In the genomic region with DNA sequence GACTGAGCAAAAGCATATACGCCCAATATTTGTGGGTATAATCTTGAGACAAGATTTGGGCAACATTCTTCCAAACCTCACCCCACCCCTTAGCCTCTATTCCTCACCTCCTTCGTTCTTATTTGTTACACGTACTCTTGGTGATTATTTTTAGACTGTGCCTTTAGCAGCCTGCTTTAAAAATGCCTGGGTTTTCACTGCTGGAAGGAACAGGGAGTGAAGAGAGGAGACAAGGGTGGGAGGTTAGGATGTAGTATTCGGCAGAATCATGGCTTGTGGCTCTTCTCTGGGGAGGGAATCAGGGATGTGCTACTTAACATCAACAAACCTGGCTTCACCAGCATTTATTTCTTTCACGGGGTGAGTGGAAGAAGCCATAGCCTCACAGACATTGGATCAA, we compare ENCODE assay signal across 17 cellular contexts. TPM values are rescaled to one million over a fixed set of nuclear protein-coding genes. Genes with fewer than 3 reads are reported as not detected.
DNase-seq lines count a peak whose midpoint lies in the region; ATAC-seq and TF ChIP-seq lines count a peak whose summit lies in the region.
"Had no signal": no experiment of that assay in that cellular context is flagged by ENCODE, and none has a peak within 500 bp of the region (broad histone marks: within the 10 kb centered on the region; RNA-seq: fewer than 3 reads in every experiment).

No MANE protein-coding gene starts in this region.

- H3K27me3 Mint-ChIP-seq in activated naive CD4-positive, alpha-beta T cell treated with anti-CD3 and anti-CD28 coated beads, Interleukin-2, amount 10 ng/mL, durations not matched to agents 7 days and 5 days: no peaks in the 10 kb centered on the region
- no peaks in the 10 kb centered on the region for H3K27me3 Mint-ChIP-seq in chondrocyte (ENCODE audit: low read depth)
- H3K27me3 Mint-ChIP-seq in stimulated activated naive B cell treated with anti-CD40 and anti-IgM and Interleukin-4, amounts not matched to agents 10 μg/mL and 1 μg/mL and 100 μg/mL, for 72 hours: no peaks in the 10 kb centered on the region

- peaks cover 0 to 5% of the 10 kb centered on the region in 2 donors for H3K36me3 Mint-ChIP-seq in activated naive CD4-positive, alpha-beta T cell treated with anti-CD3 and anti-CD28 coated beads, Interleukin-2, amount 50 U/mL, for 72 hours
- peaks cover 52% of the 10 kb centered on the region for H3K36me3 Mint-ChIP-seq in activated naive CD4-positive, alpha-beta T cell treated with anti-CD3 and anti-CD28 coated beads, Interleukin-2, amount 10 ng/mL, durations not matched to agents 7 days and 5 days
- H3K36me3 Mint-ChIP-seq in chondrocyte (ENCODE audit: low read depth): peaks cover 25% of the 10 kb centered on the region
- peaks cover 45 to 55% of the 10 kb centered on the region in 2 donors for H3K36me3 Mint-ChIP-seq in stimulated activated naive B cell treated with anti-CD40 and anti-IgM and Interleukin-4, amounts not matched to agents 10 μg/mL and 1 μg/mL and 100 μg/mL, for 72 hours

- intact Hi-C loops in HCT116 (cut with micrococcal nuclease) (no loop called here), esophagus muscularis mucosa (cut with DNase I) (no loop called here)

- H3K4me1 Mint-ChIP-seq in activated naive CD4-positive, alpha-beta T cell treated with anti-CD3 and anti-CD28 coated beads, Interleukin-2, amount 10 ng/mL, durations not matched to agents 7 days and 5 days: peaks cover 27% of the 10 kb centered on the region
- H3K4me1 Mint-ChIP-seq in chondrocyte (ENCODE audit: low read depth): peaks cover 32% of the 10 kb centered on the region
- peaks cover 27 to 58% of the 10 kb centered on the region in 2 donors for H3K4me1 Mint-ChIP-seq in stimulated activated naive B cell treated with anti-CD40 and anti-IgM and Interleukin-4, amounts not matched to agents 10 μg/mL and 1 μg/mL and 100 μg/mL, for 72 hours

- no peak for TF ChIP-seq RAD21 in HCT116 (IDR thresholded peaks at IDR 0.05; ENCODE audit: low read depth)

- no peak for TF ChIP-seq EP300 in esophagus muscularis mucosa (IDR thresholded peaks at IDR 0.05)

- peak overlapping the region; percentile 45 to 52 for H3K27ac Mint-ChIP-seq in activated naive CD4-positive, alpha-beta T cell treated with anti-CD3 and anti-CD28 coated beads, Interleukin-2, amount 50 U/mL, for 72 hours
- H3K27ac Mint-ChIP-seq in activated naive CD4-positive, alpha-beta T cell treated with anti-CD3 and anti-CD28 coated beads, Interleukin-2, amount 10 ng/mL, durations not matched to agents 7 days and 5 days: no peak overlapping the region
- peak overlapping the region; percentile 5 for H3K27ac Mint-ChIP-seq in chondrocyte (ENCODE audit: unreplicated experiment)
- H3K27ac Mint-ChIP-seq in stimulated activated naive B cell treated with anti-CD40 and anti-IgM and Interleukin-4, amounts not matched to agents 10 μg/mL and 1 μg/mL and 100 μg/mL, for 72 hours: peak overlapping the region; percentile 37

- RAD21 ChIA-PET in HCT116 (lab: Charles Lee; ENCODE audit: low non-redundant PET in 1 of 2, low total read pairs in 2 of 2, uncharacterized antibody in 2 of 2, unreplicated experiment in 2 of 2): no interaction called here

- POLR2A ChIA-PET in HCT116 (lab: Charles Lee): no interaction called here

- DNase-seq in activated naive CD4-positive, alpha-beta T cell treated with anti-CD3 and anti-CD28 coated beads, Interleukin-2, amount 50 U/mL, for 72 hours (ENCODE audit: low spot score in 2 of 2): no peak
- DNase-seq in activated naive CD4-positive, alpha-beta T cell treated with anti-CD3 and anti-CD28 coated beads, Interleukin-2, amount 10 ng/mL, durations not matched to agents 7 days and 5 days: no peak
- no peak for DNase-seq in HCT116 (ENCODE audit: low read depth, low spot score)
- DNase-seq in chondrocyte (ENCODE audit: low spot score): no peak
- DNase-seq in stimulated activated naive B cell treated with anti-CD40 and anti-IgM and Interleukin-4, amounts not matched to agents 10 μg/mL and 1 μg/mL and 100 μg/mL, for 72 hours: no peak
- no peak for DNase-seq in esophagus muscularis mucosa (ENCODE audit: extremely low spot score)
- DNase-seq in activated effector memory CD4-positive, alpha-beta T cell treated with anti-CD3 and anti-CD28 coated beads, Interleukin-2, amount 50 U/mL, for 16 hours: no peak
- DNase-seq: H7, MV-4-11, NCI-H1417, NCI-H187 treated with DMSO at 0.1 percent for 48 hours, NCI-H510A treated with DMSO at 0.1 percent for 48 hours had no signal

- TF ChIP-seq CTCF in HCT116 (IDR thresholded peaks at IDR 0.05 in 2 of 3, conservative IDR thresholded peaks at IDR 0.05 in 1 of 3; ENCODE audit: borderline replicate concordance in 1 of 3, insufficient read depth in 1 of 3, low read depth in 2 of 3, low read length in 2 of 3): no peak
- no peak for TF ChIP-seq CTCF in chondrocyte (IDR thresholded peaks at IDR 0.05)
- no peak for TF ChIP-seq CTCF in esophagus muscularis mucosa (IDR thresholded peaks at IDR 0.05)

- no peaks in the 10 kb centered on the region for H3K27me3 ChIP-seq in HCT116 (ENCODE audit: insufficient read depth, low read length)
- H3K27me3 ChIP-seq in esophagus muscularis mucosa: no peaks in the 10 kb centered on the region

- no peak overlapping the region for H3K4me2 ChIP-seq in HCT116 (ENCODE audit: low read length)
- H3K4me2 ChIP-seq: A549 had no signal

- TF ChIP-seq POLR2A in HCT116 (IDR thresholded peaks at IDR 0.05; ENCODE audit: borderline replicate concordance, extremely low read depth, insufficient read depth, insufficient read length) (no peak), esophagus muscularis mucosa (IDR thresholded peaks at IDR 0.05; ENCODE audit: low read depth) (no peak)

- no peak overlapping the region for H2AFZ ChIP-seq in HCT116 (ENCODE audit: low read depth, low read length, poor library complexity, severe bottlenecking)

- H3K36me3 ChIP-seq in HCT116 (ENCODE audit: control insufficient read depth in 1 of 2, insufficient read depth in 2 of 2, low read length in 2 of 2): peaks cover 53 to 62% of the 10 kb centered on the region in 2 experiments
- peaks cover 19 to 64% (median 59%) of the 10 kb centered on the region in 4 donors for H3K36me3 ChIP-seq in esophagus muscularis mucosa

- no peaks in the 10 kb centered on the region for H3K9me3 Mint-ChIP-seq in activated naive CD4-positive, alpha-beta T cell treated with anti-CD3 and anti-CD28 coated beads, Interleukin-2, amount 50 U/mL, for 72 hours
- H3K9me3 Mint-ChIP-seq in activated naive CD4-positive, alpha-beta T cell treated with anti-CD3 and anti-CD28 coated beads, Interleukin-2, amount 10 ng/mL, durations not matched to agents 7 days and 5 days: no peaks in the 10 kb centered on the region
- H3K9me3 Mint-ChIP-seq in chondrocyte (ENCODE audit: low read depth): no peaks in the 10 kb centered on the region
- H3K9me3 Mint-ChIP-seq in stimulated activated naive B cell treated with anti-CD40 and anti-IgM and Interleukin-4, amounts not matched to agents 10 μg/mL and 1 μg/mL and 100 μg/mL, for 72 hours: no peaks in the 10 kb centered on the region
- H3K9me3 Mint-ChIP-seq: CD14-positive monocyte had no signal

- H3K4me3 ChIP-seq in HCT116 (replicated peaks in 1 of 2; ENCODE audit: low read depth in 1 of 2, low read length in 2 of 2): no peak overlapping the region
- no peak overlapping the region for H3K4me3 ChIP-seq in esophagus muscularis mucosa
- H3K4me3 ChIP-seq: A549 had no signal

- H3K9me2 ChIP-seq in HCT116 (ENCODE audit: insufficient read depth): no peaks in the 10 kb centered on the region

- BruUV-seq in HCT116 (replicated peaks; lab: Mats Ljungman, UMichigan): TSS peak; percentile 6

- no peak overlapping the region for H3K9ac ChIP-seq in HCT116 (ENCODE audit: low read length)

- H3K27ac ChIP-seq in HCT116 (ENCODE audit: low read depth, low read length) (no peak overlapping the region), esophagus muscularis mucosa (replicated peaks in 1 of 4) (no peak overlapping the region)
- H3K27ac ChIP-seq: A549, HL-60 had no signal

- 73% methylated on average over 5 of the region's 5 CpGs for WGBS in esophagus muscularis mucosa

- H4K20me1 ChIP-seq in HCT116 (ENCODE audit: insufficient read depth): peaks cover 8% of the 10 kb centered on the region; the same call in 1 of the 2 replicates

- H3K79me2 ChIP-seq in HCT116 (ENCODE audit: insufficient read depth, low read length): peaks cover 97% of the 10 kb centered on the region

- H3K4me3 Mint-ChIP-seq in activated naive CD4-positive, alpha-beta T cell treated with anti-CD3 and anti-CD28 coated beads, Interleukin-2, amount 10 ng/mL, durations not matched to agents 7 days and 5 days: no peak overlapping the region
- H3K4me3 Mint-ChIP-seq in chondrocyte (ENCODE audit: unreplicated experiment): no peak overlapping the region
- H3K4me3 Mint-ChIP-seq in stimulated activated naive B cell treated with anti-CD40 and anti-IgM and Interleukin-4, amounts not matched to agents 10 μg/mL and 1 μg/mL and 100 μg/mL, for 72 hours: no peak overlapping the region
- H3K4me3 Mint-ChIP-seq: CD14-positive monocyte had no signal

- no peaks in the 10 kb centered on the region for H3K4me1 ChIP-seq in HCT116 (ENCODE audit: control insufficient read depth in 1 of 2, insufficient read depth in 2 of 2, low read length in 2 of 2)
- H3K4me1 ChIP-seq in esophagus muscularis mucosa: peaks cover 83 to 97% (median 87%) of the 10 kb centered on the region in 4 donors

- CTCF ChIA-PET in activated naive CD4-positive, alpha-beta T cell treated with anti-CD3 and anti-CD28 coated beads, Interleukin-2, amount 10 ng/mL, durations not matched to agents 7 days and 5 days (lab: Charles Lee): no interaction called here
- CTCF ChIA-PET in HCT116 (lab: Charles Lee): no interaction called here

- ATAC-seq in activated naive CD4-positive, alpha-beta T cell treated with anti-CD3 and anti-CD28 coated beads, Interleukin-2, amount 50 U/mL, for 72 hours: no peak
- ATAC-seq in HCT116 (no peak), GM21723 (IDR thresholded peaks at IDR 0.05; ENCODE audit: unreplicated experiment) (no peak)
- ATAC-seq in stimulated activated naive B cell treated with anti-CD40 and anti-IgM and Interleukin-4, amounts not matched to agents 10 μg/mL and 1 μg/mL and 100 μg/mL, for 72 hours (replicated peaks): no peak
- ATAC-seq: A549, Right ventricle myocardium inferior had no signal

- H3K9me3 ChIP-seq in HCT116 (ENCODE audit: control insufficient read depth in 1 of 2, insufficient read depth in 1 of 2, low read depth in 1 of 2, low read length in 2 of 2): no peaks in the 10 kb centered on the region
- H3K9me3 ChIP-seq in esophagus muscularis mucosa: no peaks in the 10 kb centered on the region
- H3K9me3 ChIP-seq: A549 had no signal

RNA-seq across cellular contexts. Expression of a gene that starts 11.6 kb away (rescaled TPM):
- 100 to 1,000 TPM in 1 of 2 donors, 10 to 100 TPM in 1; 79.5 to 176 TPM for total RNA-seq in activated naive CD4-positive, alpha-beta T cell treated with anti-CD3 and anti-CD28 coated beads, Interleukin-2, amount 50 U/mL, for 72 hours
- total RNA-seq in HCT116 (2021; ENCODE audit: unreplicated experiment): 97.8 TPM
- polyA plus RNA-seq in HCT116 (2012): 50.9 and 54.4 TPM in 2 replicates
- total RNA-seq in chondrocyte: 101 to 110 TPM (median 108 TPM) in 3 replicates
- total RNA-seq in esophagus muscularis mucosa: 100 to 1,000 TPM; 120 to 197 (median 151) TPM

RNA-seq across cellular contexts. Expression of a gene that starts 30.2 kb away (rescaled TPM):
- total RNA-seq in activated naive CD4-positive, alpha-beta T cell treated with anti-CD3 and anti-CD28 coated beads, Interleukin-2, amount 50 U/mL, for 72 hours: 10 to 100 TPM; 14.5 to 15.0 TPM
- total RNA-seq in HCT116 (2021; ENCODE audit: unreplicated experiment) (44.3 TPM), chondrocyte (38.7 to 41.8 TPM (median 39.0 TPM) in 3 replicates), esophagus muscularis mucosa (10 to 100 TPM; 17.6 to 35.1 (median 26.2) TPM)
- polyA plus RNA-seq in HCT116 (2012): 31.7 and 34.1 TPM in 2 replicates
